ENCODE assay signal across 17 cellular contexts in genomic region chr3:172604895-172605646, GRCh38.
"Had no signal": no experiment of that assay in that cellular context is flagged by ENCODE, and none has a peak within 500 bp of the region (broad histone marks: within the 10 kb centered on the region; RNA-seq: fewer than 3 reads in every experiment).

No MANE protein-coding gene starts in this region.

- H3K36me3 ChIP-seq: cardiac muscle cell, left ventricle myocardium inferior, neural progenitor cell, tibial nerve had no signal

- H3K4me3 Mint-ChIP-seq: activated CD4-positive, alpha-beta T cell treated with anti-CD3 and anti-CD28 coated beads, Interleukin-2, amount 10 ng/mL, durations not matched to agents 7 days and 5 days; activated T-cell treated with anti-CD3 and anti-CD28 coated beads, Interleukin-2, amount 50 U/mL, for 72 hours; endodermal cell; neural progenitor cell had no signal

- H3K27me3 Mint-ChIP-seq: activated CD4-positive, alpha-beta T cell treated with anti-CD3 and anti-CD28 coated beads, Interleukin-2, amount 10 ng/mL, durations not matched to agents 7 days and 5 days had no signal

- H3K4me1 ChIP-seq: psoas muscle had no signal

- H3K27me3 ChIP-seq: cardiac muscle cell, dorsolateral prefrontal cortex, neural progenitor cell, tibial nerve had no signal

- H3K4me1 Mint-ChIP-seq: activated CD4-positive, alpha-beta T cell treated with anti-CD3 and anti-CD28 coated beads, Interleukin-2, amount 10 ng/mL, durations not matched to agents 7 days and 5 days had no signal

- H3K9me3 ChIP-seq: left ventricle myocardium inferior, psoas muscle, tibial nerve had no signal

- H3K36me3 Mint-ChIP-seq: neural progenitor cell had no signal

- H2AFZ ChIP-seq: neural progenitor cell had no signal

- H3K27ac ChIP-seq: cardiac muscle cell, dorsolateral prefrontal cortex, left ventricle myocardium inferior, neural progenitor cell, psoas muscle had no signal

- DNase-seq: activated CD4-positive, alpha-beta T cell treated with anti-CD3 and anti-CD28 coated beads, Interleukin-2, amount 10 ng/mL, durations not matched to agents 7 days and 5 days; activated effector memory CD4-positive, alpha-beta T cell treated with anti-CD3 and anti-CD28 coated beads, Interleukin-2, amount 50 U/mL, for 16 hours; activated naive CD4-positive, alpha-beta T cell treated with anti-CD3 and anti-CD28 coated beads, Interleukin-2, amount 50 U/mL, for 16 hours; activated T-cell treated with anti-CD3 and anti-CD28 coated beads, Interleukin-2, amount 50 U/mL, for 72 hours; dorsolateral prefrontal cortex; endodermal cell; foreskin melanocyte; hypothalamus; left ventricle myocardium inferior; psoas muscle; right cardiac atrium; stimulated activated naive CD8-positive, alpha-beta T cell treated with anti-CD3 and anti-CD28 coated beads, Interleukin-15, Interleukin-2, amounts not matched to agents 100 U/mL and 50 U/mL, for 24 hours; T1000 had no signal

- H3K4me2 ChIP-seq: neural progenitor cell had no signal

- H3K4me3 ChIP-seq: cardiac muscle cell, dorsolateral prefrontal cortex, left ventricle myocardium inferior, neural progenitor cell, psoas muscle, skin epidermis, tibial nerve had no signal

- H3K9ac ChIP-seq: neural progenitor cell had no signal

- H3K27ac Mint-ChIP-seq: activated CD4-positive, alpha-beta T cell treated with anti-CD3 and anti-CD28 coated beads, Interleukin-2, amount 10 ng/mL, durations not matched to agents 7 days and 5 days; endodermal cell; neural progenitor cell had no signal

- ATAC-seq: activated T-cell treated with anti-CD3 and anti-CD28 coated beads, Interleukin-2, amount 50 U/mL, for 72 hours; psoas muscle; right cardiac atrium; stimulated activated naive CD8-positive, alpha-beta T cell treated with anti-CD3 and anti-CD28 coated beads, Interleukin-15, Interleukin-2, amounts not matched to agents 100 U/mL and 50 U/mL, for 24 hours had no signal
